19 cellular contexts compared by ENCODE assay signal in the genomic region with DNA sequence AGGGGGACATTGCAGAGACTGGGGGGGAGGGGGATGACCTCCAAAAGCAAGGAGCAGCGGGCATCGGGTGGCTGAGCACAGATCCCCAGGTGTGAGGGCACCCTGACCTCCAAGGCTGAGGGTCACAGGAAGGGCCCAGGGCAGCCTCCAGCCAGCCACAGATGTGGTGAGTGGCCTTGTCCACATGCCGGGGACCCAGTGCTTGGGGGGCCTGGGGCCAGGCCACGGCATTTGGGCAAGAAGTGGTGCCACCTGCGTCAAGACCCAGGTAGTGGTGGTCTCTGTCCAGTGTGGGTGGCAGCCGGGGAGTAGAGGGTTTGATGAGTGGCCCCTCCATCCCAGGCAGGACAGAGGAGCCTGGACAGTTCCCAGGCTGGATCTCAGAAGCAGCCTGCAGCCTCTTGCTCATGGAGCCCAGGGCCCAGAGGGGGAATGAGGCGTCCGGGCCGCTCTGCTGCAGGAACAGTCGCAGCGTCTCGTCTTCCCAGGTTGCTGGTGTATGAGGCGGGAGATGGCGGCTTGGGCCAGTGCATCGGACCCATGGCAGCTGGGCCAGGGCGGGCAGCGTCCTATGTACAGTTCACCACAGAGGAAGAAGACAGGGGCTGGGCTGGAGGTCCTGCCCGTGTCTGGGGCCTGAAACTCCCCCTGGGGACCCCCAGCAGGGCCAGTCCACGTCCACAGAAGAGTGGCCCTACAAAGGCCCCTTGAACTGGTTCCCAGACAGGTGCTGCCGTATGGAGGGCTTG. TPM values are rescaled to one million over a fixed set of nuclear protein-coding genes. Genes with fewer than 3 reads are reported as not detected.
A peak's percentile ranks its signal among the peaks of the same experiment; 100 is the strongest.
DNase-seq lines count a peak whose midpoint lies in the region; ATAC-seq and TF ChIP-seq lines count a peak whose summit lies in the region.
"Had no signal": no experiment of that assay in that cellular context is flagged by ENCODE, and none has a peak within 500 bp of the region (broad histone marks: within the 10 kb centered on the region; RNA-seq: fewer than 3 reads in every experiment).

No MANE protein-coding gene starts in this region.

- H3K36me3 ChIP-seq in upper lobe of left lung (peaks cover 0 to 61% (median 30%) of the 10 kb centered on the region in 4 donors), OCI-LY7 (ENCODE audit: insufficient read depth, low read length) (peaks cover 14% of the 10 kb centered on the region; the same call in 1 of the 2 replicates)

- intact Hi-C loops in cardiac septum (cut with DNase I) = loop anchor here (5.0 kb wide), 1 partner anchor 168 kb away; a partner anchor contains a TSS
- intact Hi-C loops in left ventricle myocardium superior (cut with micrococcal nuclease) = no loop called here
- intact Hi-C loops in natural killer cell (cut with micrococcal nuclease) = no loop called here
- intact Hi-C loops in OCI-LY7 (cut with micrococcal nuclease; ENCODE audit: unreplicated experiment) = loop anchor here (5.0 kb wide), 1 partner anchor 218 kb away; no protein-coding TSS in a partner anchor

- no peaks in the 10 kb centered on the region for H4K20me1 ChIP-seq in OCI-LY7 (ENCODE audit: insufficient read depth, low read length)

- H3K4me3 ChIP-seq in upper lobe of left lung = no peak overlapping the region
- H3K4me3 ChIP-seq in OCI-LY7 (ENCODE audit: low read depth, low read length, poor library complexity, severe bottlenecking) = no peak overlapping the region
- H3K4me3 ChIP-seq: GM23338, left ventricle myocardium inferior, tibial nerve had no signal

- TF ChIP-seq POLR2A in upper lobe of left lung (IDR thresholded peaks at IDR 0.05) = no peak

- CTCF ChIA-PET in OCI-LY7 (lab: Charles Lee; ENCODE audit: unreplicated experiment) = interaction anchor here (0.5 kb wide), 1 partner anchor 94 kb away, joined by 3 read pairs; no protein-coding TSS in a partner anchor

- no peak for TF ChIP-seq EP300 in upper lobe of left lung (IDR thresholded peaks at IDR 0.05)

- no peak overlapping the region for H3K4me2 ChIP-seq in OCI-LY7 (ENCODE audit: low read length)
- H3K4me2 ChIP-seq: GM23338 had no signal

- H3K4me3 Mint-ChIP-seq in chondrocyte (ENCODE audit: unreplicated experiment) (no peak overlapping the region), natural killer cell (no peak overlapping the region)
- H3K4me3 Mint-ChIP-seq: activated naive CD8-positive, alpha-beta T cell treated with anti-CD3 and anti-CD28 coated beads for 36 hours; brain; CD4-positive, alpha-beta memory T cell; GM23338 had no signal

- DNase-seq in cardiac septum (ENCODE audit: low spot score) (peak; percentile 72), left ventricle myocardium superior (no peak), chondrocyte (ENCODE audit: low spot score) (peak; percentile 92), natural killer cell (no peak), upper lobe of left lung (peak; percentile 17 to 76), OCI-LY7 (ENCODE audit: low spot score) (no peak), NCI-H748 (lab: John Stamatoyannopoulos, UW; ENCODE audit: unreplicated experiment) (no peak)
- DNase-seq: activated CD4-positive, alpha-beta T cell treated with anti-CD3 and anti-CD28 coated beads for 48 hours; activated naive CD8-positive, alpha-beta T cell treated with anti-CD3 and anti-CD28 coated beads for 36 hours; IMR-90; left ventricle myocardium inferior; NCI-H187; NCI-H2227 treated with DMSO at 0.1 percent for 48 hours had no signal

- peaks cover 1% of the 10 kb centered on the region for H3K36me3 Mint-ChIP-seq in chondrocyte (ENCODE audit: low read depth)
- H3K36me3 Mint-ChIP-seq in natural killer cell = no peaks in the 10 kb centered on the region
- H3K36me3 Mint-ChIP-seq: activated naive CD8-positive, alpha-beta T cell treated with anti-CD3 and anti-CD28 coated beads for 36 hours; brain had no signal

- peaks cover 0 to 9% (median 8%) of the 10 kb centered on the region in 4 donors for H3K4me1 ChIP-seq in upper lobe of left lung
- H3K4me1 ChIP-seq in OCI-LY7 (ENCODE audit: insufficient read depth, low read length, poor library complexity, severe bottlenecking) = no peaks in the 10 kb centered on the region

- 94 to 100% methylated on average over 3 to 19 of the region's 20 CpGs for WGBS in upper lobe of left lung, 2 donors

- POLR2A ChIA-PET in OCI-LY7 (lab: Charles Lee) = no interaction called here

- H3K9me2 ChIP-seq in OCI-LY7 (ENCODE audit: insufficient read depth, low read length) = no peaks in the 10 kb centered on the region

- H3K9me3 Mint-ChIP-seq in chondrocyte (ENCODE audit: low read depth) (no peaks in the 10 kb centered on the region), natural killer cell (no peaks in the 10 kb centered on the region)
- H3K9me3 Mint-ChIP-seq: activated naive CD8-positive, alpha-beta T cell treated with anti-CD3 and anti-CD28 coated beads for 36 hours; brain; CD4-positive, alpha-beta memory T cell; GM23338 had no signal

- H3K27me3 Mint-ChIP-seq in chondrocyte (ENCODE audit: low read depth) (no peaks in the 10 kb centered on the region), natural killer cell (ENCODE audit: low read depth in 2 of 2) (no peaks in the 10 kb centered on the region)
- H3K27me3 Mint-ChIP-seq: activated naive CD8-positive, alpha-beta T cell treated with anti-CD3 and anti-CD28 coated beads for 36 hours; brain; CD4-positive, alpha-beta memory T cell had no signal

- no peaks in the 10 kb centered on the region for H3K9me3 ChIP-seq in upper lobe of left lung
- H3K9me3 ChIP-seq in OCI-LY7 (ENCODE audit: low read length) = no peaks in the 10 kb centered on the region
- H3K9me3 ChIP-seq: left ventricle myocardium inferior, tibial nerve had no signal

- H2AFZ ChIP-seq in OCI-LY7 (ENCODE audit: low read length) = no peak overlapping the region
- H2AFZ ChIP-seq: GM23338, parathyroid adenoma had no signal

- no peaks in the 10 kb centered on the region for H3K79me2 ChIP-seq in OCI-LY7 (ENCODE audit: insufficient read depth, low read depth, low read length)

- TF ChIP-seq CTCF in chondrocyte (IDR thresholded peaks at IDR 0.05) (no peak), natural killer cell (IDR thresholded peaks at IDR 0.05) (no peak), upper lobe of left lung (IDR thresholded peaks at IDR 0.05) (no peak), OCI-LY7 (conservative IDR thresholded peaks at IDR 0.05; ENCODE audit: low read length) (no peak)

- H3K27ac ChIP-seq in upper lobe of left lung (no peak overlapping the region), OCI-LY7 (ENCODE audit: low read depth, low read length, poor library complexity, severe bottlenecking) (no peak overlapping the region)
- H3K27ac ChIP-seq: left ventricle myocardium inferior, parathyroid adenoma had no signal

- ATAC-seq in left ventricle myocardium superior = no peak
- ATAC-seq in natural killer cell = no peak
- no peak for ATAC-seq in upper lobe of left lung (ENCODE audit: low FRiP score in 2 of 2)
- no peak for ATAC-seq in HG02884 (IDR thresholded peaks at IDR 0.05; ENCODE audit: unreplicated experiment)
- ATAC-seq: GM23338 had no signal

- H3K4me1 Mint-ChIP-seq in chondrocyte (ENCODE audit: low read depth) (peaks cover 19% of the 10 kb centered on the region), natural killer cell (no peaks in the 10 kb centered on the region)
- H3K4me1 Mint-ChIP-seq: activated naive CD8-positive, alpha-beta T cell treated with anti-CD3 and anti-CD28 coated beads for 36 hours; brain; CD4-positive, alpha-beta memory T cell had no signal

- no TSS peak for BruUV-seq in OCI-LY7 (replicated peaks; lab: Mats Ljungman, UMichigan)

- no peak overlapping the region for H3K27ac Mint-ChIP-seq in chondrocyte (ENCODE audit: unreplicated experiment)
- peak overlapping the region; percentile 57 to 61 for H3K27ac Mint-ChIP-seq in natural killer cell
- H3K27ac Mint-ChIP-seq: activated naive CD8-positive, alpha-beta T cell treated with anti-CD3 and anti-CD28 coated beads for 36 hours; brain; GM23338 had no signal

- H3K27me3 ChIP-seq in upper lobe of left lung = no peaks in the 10 kb centered on the region
- H3K27me3 ChIP-seq: tibial nerve had no signal

RNA-seq across cellular contexts. Expression of a gene that starts 33.5 kb away (rescaled TPM):
- total RNA-seq in cardiac septum (31.2 TPM), left ventricle myocardium superior (37.5 TPM), chondrocyte (57.3 to 62.3 TPM (median 62.3 TPM) in 3 replicates), natural killer cell (100 to 1,000 TPM; 155 to 168 (median 165) TPM), upper lobe of left lung (10 to 100 TPM; 29.8 to 51.1 (median 44.0) TPM), OCI-LY7 (2022) (69.0 and 76.3 TPM in 2 replicates)
- 25.1 and 38.8 TPM in 2 replicates for total RNA-seq in OCI-LY7 (2014; rRNA removed; shearing (Covaris generic))

RNA-seq across cellular contexts. Expression of a gene that starts 34.1 kb away (rescaled TPM):
- total RNA-seq in cardiac septum = 135 TPM
- 99.1 TPM for total RNA-seq in left ventricle myocardium superior
- total RNA-seq in chondrocyte = 54.2 to 55.1 TPM (median 54.5 TPM) in 3 replicates
- 100 to 1,000 TPM; 111 to 160 (median 137) TPM for total RNA-seq in natural killer cell
- 10 to 100 TPM; 59.7 to 99.2 (median 77.6) TPM for total RNA-seq in upper lobe of left lung
- 42.4 and 45.2 TPM in 2 replicates for total RNA-seq in OCI-LY7 (2014; rRNA removed; shearing (Covaris generic))
- total RNA-seq in OCI-LY7 (2022) = 62.1 and 65.5 TPM in 2 replicates

Comparison
In these comparisons a context has a peak if more than half of its experiments do, and no peak if none do; other contexts are left out.
1. DNase-seq: peak in cardiac septum (single experiment), chondrocyte (single experiment) and upper lobe of left lung (2 of 2); none in left ventricle myocardium superior (single experiment), natural killer cell (single experiment), OCI-LY7 (single experiment) and NCI-H748 (single experiment).
2. intact Hi-C loops: an anchor here in cardiac septum (5.0 kb wide) and OCI-LY7 (5.0 kb wide); none called in left ventricle myocardium superior and natural killer cell.